Comparison of ENCODE assay signal across 8 cellular contexts in genomic region chr3:64224826-64225606, GRCh38. TPM values are rescaled to one million over a fixed set of nuclear protein-coding genes. Genes with fewer than 3 reads are reported as not detected.
DNase-seq lines count a peak whose midpoint lies in the region; ATAC-seq and TF ChIP-seq lines count a peak whose summit lies in the region.

Gene PRICKLE2 (minus strand): TSS chr3:64225466. CDS start chr3:64198927, 26,539 bp downstream.

- DNase-seq in AG10803 (ENCODE audit: low read depth) = peak; percentile 90
- DNase-seq in T47D (ENCODE audit: low read depth in 1 of 2, low spot score in 1 of 2) = peak; percentile 39 to 88
- DNase-seq in sigmoid colon = peak; percentile 90
- DNase-seq in GM19240 (ENCODE audit: insufficient read length, low spot score) = no peak
- DNase-seq in NCI-H1930 (lab: John Stamatoyannopoulos, UW) = no peak

- H3K27me3 ChIP-seq in iPS-20b (ENCODE audit: insufficient read depth, low read length) (peaks cover 14% of the 10 kb centered on the region), sigmoid colon (no peaks in the 10 kb centered on the region)

- in situ Hi-C loops in T47D (cut with HindIII; ENCODE audit: low pct_unique_long_range_greater_than_20kb, low sequenced_read_pairs) = no loop called here

- H3K4me3 ChIP-seq in AG10803 (ENCODE audit: low read length) (peak within 1 kb of the TSS; percentile 69), iPS-20b (ENCODE audit: low read length) (peak within 1 kb of the TSS; percentile 63), sigmoid colon (peak within 1 kb of the TSS; percentile 5 to 38 (median 36))

- peak; percentile 77 for ATAC-seq in GM19467 (IDR thresholded peaks at IDR 0.05; ENCODE audit: unreplicated experiment)
- ATAC-seq in HG03558 (IDR thresholded peaks at IDR 0.05; ENCODE audit: extremely low read depth, unreplicated experiment) = peak; percentile 87

- H3K36me3 ChIP-seq in iPS-20b (ENCODE audit: insufficient read depth, low read depth, low read length) = no peaks in the 10 kb centered on the region
- H3K36me3 ChIP-seq in sigmoid colon = no peaks in the 10 kb centered on the region

- intact Hi-C loops in sigmoid colon (cut with DNase I) = loop anchor here (5.0 kb wide), 4 partner anchors 38 to 193 kb away; no protein-coding TSS in a partner anchor

- peak in 1 of 2 donors; percentile 4 for TF ChIP-seq POLR2A in sigmoid colon (IDR thresholded peaks at IDR 0.05)

- H3K4me1 ChIP-seq in iPS-20b (ENCODE audit: insufficient read depth, low read length) (peaks cover 34% of the 10 kb centered on the region; the same call in 1 of the 2 replicates), sigmoid colon (peaks cover 0 to 89% (median 82%) of the 10 kb centered on the region in 4 donors)

- H3K27ac ChIP-seq in iPS-20b (ENCODE audit: low read length) (peak within 1 kb of the TSS; percentile 16), sigmoid colon (peak within 1 kb of the TSS; percentile 75 to 90 (median 87))

- WGBS in sigmoid colon, 2 donors = 36 to 55% methylated on average over 13 of the region's 13 CpGs

- H3K9me3 ChIP-seq in iPS-20b (ENCODE audit: insufficient read depth, low read depth, low read length) (no peaks in the 10 kb centered on the region), sigmoid colon (no peaks in the 10 kb centered on the region)

- TF ChIP-seq EP300 in sigmoid colon (IDR thresholded peaks at IDR 0.05) = no peak

- peak within 1 kb of the TSS; percentile 65 for H3K9ac ChIP-seq in iPS-20b (ENCODE audit: low read depth, low read length)

- TF ChIP-seq CTCF in AG10803 (conservative IDR thresholded peaks at IDR 0.05; ENCODE audit: low read length) (peak; percentile 45), sigmoid colon (IDR thresholded peaks at IDR 0.05) (peak in 3 of 4 experiments; percentile 17 to 25 (median 17))

RNA-seq across cellular contexts. Expression of gene PRICKLE2, which starts in this region (rescaled TPM):
- total RNA-seq in sigmoid colon = 10 to 100 TPM; 61.1 to 96.7 (median 69.9) TPM
- 1 to 10 TPM in 2 of 3 donors, under 1 TPM in 1; 0.69 to 3.4 (median 1.2) TPM for polyA plus RNA-seq in sigmoid colon

Comparison
In these comparisons a context has a peak if more than half of its experiments do, and no peak if none do; other contexts are left out.
1. DNase-seq: peak in AG10803 (single experiment), T47D (2 of 2) and sigmoid colon (single experiment); none in GM19240 (single experiment) and NCI-H1930 (0 of 2).
2. Peak in every context shown above with its lines, with median percentiles within 50 percentile points of each other: H3K4me3 ChIP-seq.